8 cellular contexts compared by ENCODE assay signal in the genomic region with DNA sequence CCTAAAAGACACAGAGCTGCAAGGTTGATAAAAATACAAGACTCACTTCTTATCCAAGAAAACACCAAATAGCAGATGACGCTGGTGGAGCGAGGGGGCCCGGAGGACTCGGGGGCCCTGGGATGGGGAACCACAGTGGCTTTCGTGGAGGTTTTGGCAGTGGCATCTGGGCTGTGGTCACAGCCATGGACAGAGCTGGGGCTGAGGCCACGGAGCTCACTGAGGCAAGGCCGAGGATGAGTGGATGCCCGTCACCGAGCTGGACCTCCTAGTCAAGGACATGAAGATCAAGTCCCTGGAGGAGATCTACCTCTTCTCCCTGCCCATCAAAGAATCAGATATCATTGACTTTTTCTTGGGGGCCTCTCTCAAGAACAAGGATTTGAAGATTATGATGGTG.
"Had no signal": no experiment of that assay in that cellular context is flagged by ENCODE, and none has a peak within 500 bp of the region (broad histone marks: within the 10 kb centered on the region; RNA-seq: fewer than 3 reads in every experiment).

No MANE protein-coding gene starts in this region.

- H3K9me3 ChIP-seq: HAP-1 had no signal

- H3K4me2 ChIP-seq: GM23338 had no signal

- H3K4me3 ChIP-seq: GM23248, GM23338, HAP-1 had no signal

- H3K36me3 ChIP-seq: HAP-1 had no signal

- H2AFZ ChIP-seq: GM23248, GM23338 had no signal

- ATAC-seq: GM23338, HCT116 had no signal

- H3K4me1 ChIP-seq: HAP-1 had no signal

- DNase-seq: GM23248, GOT3, H7, H9, HFFc6 had no signal

- H3K9ac ChIP-seq: GM23248 had no signal

- H3K27ac ChIP-seq: GM23248 had no signal
